Comparison of ENCODE assay signal across 8 cellular contexts in the genomic region with DNA sequence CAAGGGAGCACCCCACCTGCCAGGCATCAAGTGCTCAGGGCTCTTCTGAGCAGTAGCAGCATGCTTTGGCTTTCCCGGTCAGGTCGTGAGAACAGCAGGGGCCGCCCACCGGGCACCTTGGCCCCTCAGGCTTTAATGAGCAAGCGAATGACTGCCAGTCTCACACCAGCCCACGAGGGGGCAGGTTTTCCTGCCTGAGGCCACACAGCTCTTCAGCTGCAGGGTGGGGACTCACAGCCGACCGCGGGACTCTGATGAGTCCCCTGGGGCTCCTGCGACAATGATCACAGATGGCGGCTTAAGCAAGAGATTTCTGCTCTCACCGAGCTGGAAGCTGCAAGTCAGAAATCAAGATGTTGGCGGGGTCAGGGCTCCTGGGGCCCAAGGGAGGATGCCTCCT. TPM values are rescaled to one million over a fixed set of nuclear protein-coding genes. Genes with fewer than 3 reads are reported as not detected.
DNase-seq lines count a peak whose midpoint lies in the region; ATAC-seq and TF ChIP-seq lines count a peak whose summit lies in the region.

No MANE protein-coding gene starts in this region.

- no peak for TF ChIP-seq POLR2A in heart left ventricle (IDR thresholded peaks at IDR 0.05)

- BruUV-seq in PC-3 (replicated peaks; lab: Mats Ljungman, UMichigan): no TSS peak

- no peaks in the 10 kb centered on the region for H3K79me2 ChIP-seq in PC-3 (ENCODE audit: low read length)

- TF ChIP-seq CTCF in PC-3 (conservative IDR thresholded peaks at IDR 0.05; ENCODE audit: low read depth, low read length) (peak; percentile 87), heart left ventricle (IDR thresholded peaks at IDR 0.05) (peak; percentile 32 to 69 (median 52)), omental fat pad (IDR thresholded peaks at IDR 0.05) (no peak)

- H3K9me3 ChIP-seq in PC-3 (ENCODE audit: low read length): no peaks in the 10 kb centered on the region
- H3K9me3 ChIP-seq in heart left ventricle: no peaks in the 10 kb centered on the region

- peak overlapping the region; percentile 6; the same call in 1 of the 2 replicates for H2AFZ ChIP-seq in PC-3 (ENCODE audit: low read length)

- no peaks in the 10 kb centered on the region for H3K9me2 ChIP-seq in PC-3 (replicated peaks; ENCODE audit: low read length)

- DNase-seq in COLO668 (lab: John Stamatoyannopoulos, UW; ENCODE audit: unreplicated experiment) (peak; percentile 47), H7 (peak; percentile 96), PC-3 (peak; percentile 77), heart left ventricle (peak in 4 of 5 donors; percentile 37 to 60 (median 50)), omental fat pad (ENCODE audit: low spot score) (no peak)
- no peak for DNase-seq in activated CD4-positive, CD25-positive, alpha-beta regulatory T cell (lab: John Stamatoyannopoulos, UW)

- H3K4me1 ChIP-seq in PC-3 (ENCODE audit: insufficient read depth, low read length) (no peaks in the 10 kb centered on the region), heart left ventricle (peaks cover 0 to 9% (median 0%) of the 10 kb centered on the region in 12 donors)

- H3K27me3 ChIP-seq in H7 (ENCODE audit: control insufficient read depth, insufficient read depth, low read length) (peaks cover 4% of the 10 kb centered on the region), PC-3 (ENCODE audit: low read length) (no peaks in the 10 kb centered on the region), heart left ventricle (peaks cover 9 to 63% (median 22%) of the 10 kb centered on the region in 9 donors)

- no peaks in the 10 kb centered on the region for H3F3A ChIP-seq in PC-3 (ENCODE audit: low read length, unreplicated experiment)

- H3K4me3 ChIP-seq in H7 (ENCODE audit: insufficient read depth, low read depth, low read length) (no peak overlapping the region), PC-3 (ENCODE audit: low read length) (no peak overlapping the region), heart left ventricle (no peak overlapping the region)

- CTCF ChIA-PET in PC-3 (lab: Charles Lee): no interaction called here

- ATAC-seq in PC-3: peak; percentile 59
- peak; percentile 43 to 68 (median 61) for ATAC-seq in heart left ventricle
- no peak for ATAC-seq in HG03025 (IDR thresholded peaks at IDR 0.05; ENCODE audit: low FRiP score, unreplicated experiment)
- no peak for ATAC-seq in GM21786 (IDR thresholded peaks at IDR 0.05; ENCODE audit: unreplicated experiment)
- no peak for ATAC-seq in omental fat pad (ENCODE audit: low FRiP score)

- POLR2A ChIA-PET in PC-3 (lab: Charles Lee; ENCODE audit: unreplicated experiment): interaction anchor here (0.7 kb wide), 1 partner anchor 75 kb away, joined by 4 read pairs; no protein-coding TSS in a partner anchor

- intact Hi-C loops in PC-3 (cut with micrococcal nuclease): loop anchor here (1.0 kb wide), 1 partner anchor 170 kb away; no protein-coding TSS in a partner anchor
- intact Hi-C loops in heart left ventricle (cut with DNase I): loop anchor here in 2 of 10 donors (10.0 kb wide), 1 partner anchor 477 kb away; no protein-coding TSS in a partner anchor

- H3K4me2 ChIP-seq in PC-3 (ENCODE audit: low read length): peak overlapping the region; percentile 10; the same call in 1 of the 2 replicates

- WGBS in heart left ventricle, 4 donors: 1 to 8% (median 3%) methylated on average over 6 to 13 of the region's 13 CpGs

- no peak overlapping the region for H3K9ac ChIP-seq in PC-3 (ENCODE audit: low read length)

- H4K20me1 ChIP-seq in PC-3 (ENCODE audit: low read length): no peaks in the 10 kb centered on the region

- no peaks in the 10 kb centered on the region for H3K36me3 ChIP-seq in H7 (replicated peaks; ENCODE audit: control insufficient read depth, insufficient read depth, low read length)
- H3K36me3 ChIP-seq in PC-3 (ENCODE audit: low read depth, low read length): no peaks in the 10 kb centered on the region
- no peaks in the 10 kb centered on the region for H3K36me3 ChIP-seq in heart left ventricle

- H3K27ac ChIP-seq in PC-3 (ENCODE audit: low read length) (no peak overlapping the region), heart left ventricle (no peak overlapping the region)

RNA-seq across cellular contexts. Expression of a gene that starts 14.3 kb away (rescaled TPM):
- 36.7 and 42.8 TPM in 2 replicates for total RNA-seq in H7 (2014; rRNA removed; shearing (Covaris generic))
- total RNA-seq in PC-3 (2014; rRNA removed) (not detected in 2 replicates), heart left ventricle (not detected), omental fat pad (not detected)
- polyA plus RNA-seq in heart left ventricle: not detected

RNA-seq across cellular contexts. Expression of a gene that starts 43.0 kb away (rescaled TPM):
- total RNA-seq in H7 (2014; rRNA removed; shearing (Covaris generic)): 12.3 and 13.9 TPM in 2 replicates
- total RNA-seq in PC-3 (2014; rRNA removed) (37.5 and 46.1 TPM in 2 replicates), heart left ventricle (10 to 100 TPM in 1 of 9 donors, 1 to 10 TPM in 8; 4.1 to 13.4 (median 8.4) TPM), omental fat pad (10 to 100 TPM in 3 of 4 donors, 1 to 10 TPM in 1; 9.9 to 27.3 (median 20.6) TPM)
- polyA plus RNA-seq in heart left ventricle: 10 to 100 TPM; 10.9 to 14.4 TPM

RNA-seq across cellular contexts. Expression of a gene that starts 57.0 kb away (rescaled TPM):
- total RNA-seq in H7 (2014; rRNA removed; shearing (Covaris generic)): 11.8 and 15.9 TPM in 2 replicates
- total RNA-seq in PC-3 (2014; rRNA removed) (not detected in 2 replicates), heart left ventricle (not detected), omental fat pad (not detected)
- not detected for polyA plus RNA-seq in heart left ventricle

Comparison
In these comparisons a context has a peak if more than half of its experiments do, and no peak if none do; other contexts are left out.
1. DNase-seq: peak in COLO668 (single experiment), H7 (single experiment), PC-3 (single experiment) and heart left ventricle (4 of 5); none in activated CD4-positive, CD25-positive, alpha-beta regulatory T cell (0 of 4) and omental fat pad (single experiment).
2. ATAC-seq: peak in PC-3 (single experiment) and heart left ventricle (4 of 4); none in HG03025 (single experiment), GM21786 (single experiment) and omental fat pad (single experiment).
3. CTCF ChIP-seq: peak in PC-3 (single experiment) and heart left ventricle (12 of 12); none in omental fat pad (0 of 3).
4. RNA of a gene that starts 14.3 kb away (total RNA-seq): 36.7 to 42.8 TPM in H7; not detected in PC-3, not detected in heart left ventricle and not detected in omental fat pad; every median in the first group is over 10 times any median in the second.
5. RNA of a gene that starts 57.0 kb away (total RNA-seq): 11.8 to 15.9 TPM in H7; not detected in PC-3, not detected in heart left ventricle and not detected in omental fat pad; every median in the first group is over 10 times any median in the second.